Comparison of ENCODE assay signal across 9 cellular contexts in genomic region chr2:181570833-181571661, GRCh38.
DNase-seq lines count a peak whose midpoint lies in the region; ATAC-seq, FAIRE-seq and TF ChIP-seq lines count a peak whose summit lies in the region.
"Had no signal": no experiment of that assay in that cellular context is flagged by ENCODE, and none has a peak within 500 bp of the region (broad histone marks: within the 10 kb centered on the region; RNA-seq: fewer than 3 reads in every experiment).

No MANE protein-coding gene starts in this region.

- H2AFZ ChIP-seq in DND-41 (ENCODE audit: low read depth, low read length) (no peak overlapping the region), IMR-90 (replicated peaks; ENCODE audit: low read length, poor library complexity) (no peak overlapping the region), astrocyte (ENCODE audit: low read depth, low read length) (no peak overlapping the region)

- no peak overlapping the region for H3K56ac ChIP-seq in IMR-90 (ENCODE audit: extremely low read depth, insufficient read depth, low read length)

- BruUV-seq in IMR-90 (replicated peaks; lab: Mats Ljungman, UMichigan), result no TSS peak

- TF ChIP-seq CTCF in DND-41 (IDR thresholded peaks at IDR 0.05; ENCODE audit: borderline replicate concordance, extremely low read depth, low read length, poor library complexity, severe bottlenecking) (peak; percentile 60), IMR-90 (conservative IDR thresholded peaks at IDR 0.05; ENCODE audit: low read depth, low read length) (peak; percentile 28; the same call in 1 of the 2 replicates), astrocyte (IDR thresholded peaks at IDR 0.05; ENCODE audit: insufficient read depth, low read depth, low read length) (peak; percentile 28), lower lobe of right lung (IDR thresholded peaks at IDR 0.05) (peak; percentile 16)

- dilution Hi-C loops in IMR-90 (cut with HindIII; ENCODE audit: low sequenced_read_pairs, unreplicated experiment), result no loop called here

- H3K27ac Mint-ChIP-seq in astrocyte (ENCODE audit: unreplicated experiment), result no peak overlapping the region
- H3K27ac Mint-ChIP-seq: activated naive CD8-positive, alpha-beta T cell treated with anti-CD3 and anti-CD28 coated beads for 36 hours had no signal

- H4K91ac ChIP-seq in IMR-90 (ENCODE audit: insufficient read depth, low read depth, low read length), result no peak overlapping the region

- no peak for ATAC-seq in DND-41 (ENCODE audit: insufficient read depth, low read depth)
- no peak for ATAC-seq in IMR-90 (ENCODE audit: low read depth)
- no peak for ATAC-seq in lower lobe of right lung
- ATAC-seq in HG03460 (IDR thresholded peaks at IDR 0.05; ENCODE audit: unreplicated experiment), result no peak

- H4K8ac ChIP-seq in IMR-90 (ENCODE audit: low read depth in 2 of 2, low read length in 2 of 2), result no peak overlapping the region

- no peak overlapping the region for H3K14ac ChIP-seq in IMR-90 (replicated peaks; ENCODE audit: low read depth, low read length)

- 0 out of 2 replicates have a peak, but pooled peaks have one; percentile 6 for TF ChIP-seq RAD21 in IMR-90 (IDR thresholded peaks at IDR 0.05; ENCODE audit: low read length)

- in situ Hi-C loops in IMR-90 (cut with MboI; ENCODE audit: low sequenced_read_pairs), result no loop called here

- no peak overlapping the region for H4K5ac ChIP-seq in IMR-90 (ENCODE audit: low read depth, low read length)

- no peak overlapping the region for H3K4me3 Mint-ChIP-seq in astrocyte (ENCODE audit: unreplicated experiment)
- H3K4me3 Mint-ChIP-seq: activated naive CD8-positive, alpha-beta T cell treated with anti-CD3 and anti-CD28 coated beads for 36 hours had no signal

- H3K18ac ChIP-seq in IMR-90 (ENCODE audit: low read depth, low read length), result no peak overlapping the region

- no peaks in the 10 kb centered on the region for H3K9me1 ChIP-seq in IMR-90 (ENCODE audit: insufficient read depth, low read length)

- FAIRE-seq in astrocyte (lab: Jason Lieb, UNC), result no peak

- no peaks in the 10 kb centered on the region for H3K36me3 Mint-ChIP-seq in astrocyte (ENCODE audit: low read depth, unreplicated experiment)
- H3K36me3 Mint-ChIP-seq: activated naive CD8-positive, alpha-beta T cell treated with anti-CD3 and anti-CD28 coated beads for 36 hours had no signal

- no peak overlapping the region for H2BK5ac ChIP-seq in IMR-90 (ENCODE audit: low read depth, low read length, poor library complexity, severe bottlenecking)

- intact Hi-C loops in IMR-90 (cut with micrococcal nuclease), result no loop called here
- intact Hi-C loops in lower lobe of right lung (cut with DNase I), result no loop called here

- H3K79me2 ChIP-seq in DND-41 (ENCODE audit: insufficient read depth, low read length) (no peaks in the 10 kb centered on the region), astrocyte (ENCODE audit: insufficient read depth, low read length) (no peaks in the 10 kb centered on the region)

- 0 out of 2 replicates have a peak overlapping the region, but pooled peaks have one; percentile 5 for H3K4me2 ChIP-seq in DND-41 (ENCODE audit: insufficient read depth, low read length)
- no peak overlapping the region for H3K4me2 ChIP-seq in IMR-90 (ENCODE audit: low read depth, low read length)
- no peak overlapping the region for H3K4me2 ChIP-seq in astrocyte (ENCODE audit: low read length)

- H3K4ac ChIP-seq in IMR-90 (ENCODE audit: low read depth, low read length), result no peak overlapping the region

- no peak overlapping the region for H2BK15ac ChIP-seq in IMR-90 (ENCODE audit: low read depth, low read length)

- no peak overlapping the region for H2AK5ac ChIP-seq in IMR-90 (ENCODE audit: low read depth, low read length)

- CTCF ChIA-PET in IMR-90 (lab: Yijun Ruan, JAX), result no interaction called here

- H3K27me3 Mint-ChIP-seq in astrocyte (ENCODE audit: low read depth, unreplicated experiment), result peaks cover 10% of the 10 kb centered on the region

- H3K4me3 ChIP-seq in DND-41 (ENCODE audit: low read depth in 1 of 2, low read length in 2 of 2), result no peak overlapping the region
- H3K4me3 ChIP-seq in IMR-90 (ENCODE audit: insufficient read depth, low read depth, low read length), result no peak overlapping the region
- H3K4me3 ChIP-seq in astrocyte (ENCODE audit: insufficient read depth, low read depth, low read length), result no peak overlapping the region
- no peak overlapping the region for H3K4me3 ChIP-seq in lower lobe of right lung

- H3K36me3 ChIP-seq in DND-41 (ENCODE audit: insufficient read depth, low read length) (no peaks in the 10 kb centered on the region), IMR-90 (ENCODE audit: control insufficient read depth, insufficient read depth, low read length) (no peaks in the 10 kb centered on the region), astrocyte (ENCODE audit: insufficient read depth, low read length) (no peaks in the 10 kb centered on the region), lower lobe of right lung (no peaks in the 10 kb centered on the region)

- H3K4me1 ChIP-seq in DND-41 (ENCODE audit: insufficient read depth, low read length) (no peaks in the 10 kb centered on the region), IMR-90 (ENCODE audit: control insufficient read depth, insufficient read depth, low read length) (no peaks in the 10 kb centered on the region), astrocyte (ENCODE audit: insufficient read depth, low read length) (no peaks in the 10 kb centered on the region), lower lobe of right lung (no peaks in the 10 kb centered on the region)

- POLR2A ChIA-PET in IMR-90 (lab: Charles Lee; ENCODE audit: unreplicated experiment), result no interaction called here

- no peak overlapping the region for H2BK20ac ChIP-seq in IMR-90 (ENCODE audit: low read depth, low read length)

- H3K23ac ChIP-seq in IMR-90 (ENCODE audit: low read depth, low read length), result no peak overlapping the region

- H3K9ac ChIP-seq in DND-41 (ENCODE audit: low read depth, low read length) (no peak overlapping the region), IMR-90 (ENCODE audit: low read depth, low read length) (no peak overlapping the region), astrocyte (ENCODE audit: low read length) (no peak overlapping the region)

- no peak for TF ChIP-seq POLR2A in IMR-90 (IDR thresholded peaks at IDR 0.05; ENCODE audit: low read depth, low read length)

- H3K9me3 ChIP-seq in DND-41 (ENCODE audit: insufficient read depth, low read length, severe bottlenecking) (no peaks in the 10 kb centered on the region), IMR-90 (ENCODE audit: control insufficient read depth, insufficient read depth, low read length) (no peaks in the 10 kb centered on the region), astrocyte (ENCODE audit: insufficient read depth, low read depth, low read length) (no peaks in the 10 kb centered on the region), lower lobe of right lung (no peaks in the 10 kb centered on the region)

- no peak overlapping the region for H2BK120ac ChIP-seq in IMR-90 (ENCODE audit: low read depth, low read length)

- H3K27ac ChIP-seq in DND-41 (ENCODE audit: low read length) (no peak overlapping the region), IMR-90 (ENCODE audit: insufficient read depth, low read length) (no peak overlapping the region), astrocyte (ENCODE audit: low read depth, low read length) (no peak overlapping the region), lower lobe of right lung (no peak overlapping the region)

- H3K27me3 ChIP-seq in DND-41 (ENCODE audit: insufficient read depth, low read length, poor library complexity), result no peaks in the 10 kb centered on the region
- H3K27me3 ChIP-seq in IMR-90 (ENCODE audit: control insufficient read depth, insufficient read depth, low read length), result no peaks in the 10 kb centered on the region; the same call in none of the 2 replicates
- peaks cover 3% of the 10 kb centered on the region for H3K27me3 ChIP-seq in astrocyte (ENCODE audit: insufficient read depth, low read length)
- H3K27me3 ChIP-seq in lower lobe of right lung (ENCODE audit: low read depth), result no peaks in the 10 kb centered on the region

- no CpG with 5 or more reads among the region's 4 CpGs for WGBS in IMR-90 (ENCODE audit: extremely low coverage in 2 of 2, insufficient read length in 1 of 2), 2 experiments

- no peaks in the 10 kb centered on the region for H3K79me1 ChIP-seq in IMR-90 (ENCODE audit: low read depth in 1 of 2, low read length in 2 of 2)

- DNase-seq in DND-41 (no peak), IMR-90 (peak; percentile 6), astrocyte (ENCODE audit: low read depth) (no peak), lower lobe of right lung (no peak), T-helper 9 cell (no peak), hippocampal formation (lab: John Stamatoyannopoulos, UW) (no peak)
- DNase-seq: activated naive CD8-positive, alpha-beta T cell treated with anti-CD3 and anti-CD28 coated beads for 36 hours; NCI-H82 had no signal

- no peaks in the 10 kb centered on the region for H3K9me3 Mint-ChIP-seq in astrocyte (ENCODE audit: unreplicated experiment)
- H3K9me3 Mint-ChIP-seq: activated naive CD8-positive, alpha-beta T cell treated with anti-CD3 and anti-CD28 coated beads for 36 hours had no signal

- H3K4me1 Mint-ChIP-seq in astrocyte (ENCODE audit: low read depth, unreplicated experiment), result no peaks in the 10 kb centered on the region

- no peak overlapping the region for H2AK9ac ChIP-seq in IMR-90 (replicated peaks; ENCODE audit: low read depth, low read length, poor library complexity)

- H4K20me1 ChIP-seq in DND-41 (ENCODE audit: insufficient read depth, low read length), result no peaks in the 10 kb centered on the region
- H4K20me1 ChIP-seq in IMR-90 (ENCODE audit: insufficient read depth, low read length), result no peaks in the 10 kb centered on the region
- no peaks in the 10 kb centered on the region for H4K20me1 ChIP-seq in astrocyte (ENCODE audit: insufficient read depth, low read length)

TF ChIP-seq in IMR-90, 13 proteins besides CTCF, POLR2A, EP300 and RAD21:
- TF ChIP-seq CEBPB (IDR thresholded peaks at IDR 0.05; ENCODE audit: low read depth, low read length) (no peak), RCOR1 (IDR thresholded peaks at IDR 0.05; ENCODE audit: insufficient replicate concordance, low read length) (no peak), SMC3 (IDR thresholded peaks at IDR 0.05; ENCODE audit: low read depth, low read length) (no peak)
TF ChIP-seq in IMR-90: peak in this region for 0.
